ENCODE assay signal across 8 cellular contexts in genomic region chr18:32714571-32715148, GRCh38. TPM values are rescaled to one million over a fixed set of nuclear protein-coding genes. Genes with fewer than 3 reads are reported as not detected.
DNase-seq lines count a peak whose midpoint lies in the region; ATAC-seq and TF ChIP-seq lines count a peak whose summit lies in the region.

No MANE protein-coding gene starts in this region.

- no peaks in the 10 kb centered on the region for H3K36me3 ChIP-seq in BLaER1
- no peaks in the 10 kb centered on the region for H3K36me3 ChIP-seq in SJCRH30

- H3K27me3 ChIP-seq in BLaER1 (no peaks in the 10 kb centered on the region), SJCRH30 (no peaks in the 10 kb centered on the region)

- H3K27ac ChIP-seq in BLaER1 (no peak overlapping the region), SJCRH30 (no peak overlapping the region)

- peaks cover 14% of the 10 kb centered on the region for H3K4me1 ChIP-seq in BLaER1
- H3K4me1 ChIP-seq in SJCRH30, result no peaks in the 10 kb centered on the region

- peak; percentile 60 for DNase-seq in NCI-H1105 (lab: John Stamatoyannopoulos, UW)
- DNase-seq in SJCRH30, result peak; percentile 12 to 64
- peak; percentile 76 for DNase-seq in epithelial cell of esophagus (ENCODE audit: low read depth)
- peak; percentile 62 for DNase-seq in mucosa of gallbladder (ENCODE audit: low spot score)
- no peak for DNase-seq in NK-92 (lab: John Stamatoyannopoulos, UW; ENCODE audit: unreplicated experiment)

- peak; percentile 91 for TF ChIP-seq CTCF in epithelial cell of esophagus (IDR thresholded peaks at IDR 0.05; ENCODE audit: insufficient read depth, low read depth, low read length, missing control alignments)

- H4K20me1 ChIP-seq in BLaER1, result no peaks in the 10 kb centered on the region

- H3K9me3 ChIP-seq in BLaER1 (no peaks in the 10 kb centered on the region), SJCRH30 (replicated peaks) (no peaks in the 10 kb centered on the region)

- H3K4me3 ChIP-seq in BLaER1, result no peak overlapping the region
- H3K4me3 ChIP-seq in SJCRH30, result no peak overlapping the region
- no peak overlapping the region for H3K4me3 ChIP-seq in epithelial cell of esophagus (ENCODE audit: low read length)

- ATAC-seq in GM18517 (IDR thresholded peaks at IDR 0.05; ENCODE audit: unreplicated experiment) (peak; percentile 93), HG02852 (IDR thresholded peaks at IDR 0.05; ENCODE audit: unreplicated experiment) (peak; percentile 97)

- no peak overlapping the region for H3K9ac ChIP-seq in BLaER1

- H3K4me2 ChIP-seq in BLaER1, result peak overlapping the region; percentile 27

RNA-seq across cellular contexts. Expression of gene KLHL14, which starts 58.2 kb away (rescaled TPM):
- total RNA-seq in SJCRH30 (2014; rRNA removed; shearing (Covaris generic)), result 0.05 TPM in 1 of 2 replicates, not detected in the other
- 0.26 TPM for total RNA-seq in mucosa of gallbladder
